Comparison of ENCODE assay signal across 9 cellular contexts in genomic region chr9:129079829-129080228, GRCh38. TPM values are rescaled to one million over a fixed set of nuclear protein-coding genes. Genes with fewer than 3 reads are reported as not detected.
A peak's percentile ranks its signal among the peaks of the same experiment; 100 is the strongest.
DNase-seq lines count a peak whose midpoint lies in the region; ATAC-seq and TF ChIP-seq lines count a peak whose summit lies in the region.
"Had no signal": no experiment of that assay in that cellular context is flagged by ENCODE, and none has a peak within 500 bp of the region (broad histone marks: within the 10 kb centered on the region; RNA-seq: fewer than 3 reads in every experiment).

No MANE protein-coding gene starts in this region.

- H3K4me1 Mint-ChIP-seq in stimulated activated effector memory CD8-positive, alpha-beta T cell treated with anti-CD3 and anti-CD28 coated beads, Interleukin-12 subunit alpha, Interleukin-12 subunit beta, amount 100 ng/mL, for 72 hours = peaks cover 31% of the 10 kb centered on the region

- ATAC-seq in SK-N-SH treated with all-trans-retinoic acid at 6 μM for 48 hours (no peak), GM19463 (IDR thresholded peaks at IDR 0.05; ENCODE audit: unreplicated experiment) (no peak)
- no peak for ATAC-seq in stimulated activated effector memory CD8-positive, alpha-beta T cell treated with anti-CD3 and anti-CD28 coated beads, Interleukin-12 subunit alpha, Interleukin-12 subunit beta, amount 100 ng/mL, for 72 hours

- peak overlapping the region; percentile 99 for H2AFZ ChIP-seq in SK-N-SH (ENCODE audit: low read depth)

- peak overlapping the region; percentile 91 for H3K27ac Mint-ChIP-seq in stimulated activated effector memory CD8-positive, alpha-beta T cell treated with anti-CD3 and anti-CD28 coated beads, Interleukin-12 subunit alpha, Interleukin-12 subunit beta, amount 100 ng/mL, for 72 hours

- TF ChIP-seq EP300 in SK-N-SH (IDR thresholded peaks at IDR 0.05; ENCODE audit: borderline replicate concordance in 1 of 2, low read depth in 1 of 2, low read length in 1 of 2) = no peak

- POLR2A ChIA-PET in SK-N-SH (lab: Yijun Ruan, JAX) = interaction anchor here (1.6 kb wide), 1 partner anchor 12 kb away, joined by 6 read pairs; no protein-coding TSS in a partner anchor

- TF ChIP-seq CTCF in SK-N-SH (IDR thresholded peaks at IDR 0.05) = no peak
- TF ChIP-seq CTCF in WI38 (IDR thresholded peaks at IDR 0.05; ENCODE audit: low read depth, low read length) = no peak

- H3K27ac ChIP-seq in SK-N-SH (ENCODE audit: low read depth in 2 of 2, low read length in 1 of 2) = no peak overlapping the region
- no peak overlapping the region for H3K27ac ChIP-seq in iPS DF 6.9 (ENCODE audit: low read length)

- CTCF ChIA-PET in SK-N-SH (lab: Yijun Ruan, JAX) = no interaction called here

- no peaks in the 10 kb centered on the region for H3K9me2 ChIP-seq in SK-N-SH

- no peaks in the 10 kb centered on the region for H3K9me3 Mint-ChIP-seq in stimulated activated effector memory CD8-positive, alpha-beta T cell treated with anti-CD3 and anti-CD28 coated beads, Interleukin-12 subunit alpha, Interleukin-12 subunit beta, amount 100 ng/mL, for 72 hours

- H3K4me3 ChIP-seq in SK-N-SH (ENCODE audit: low read depth in 2 of 2, low read length in 1 of 2) (peak overlapping the region; percentile 75 to 78), WI38 (ENCODE audit: low read depth, low read length) (peak overlapping the region; percentile 83; the same call in 1 of the 2 replicates), iPS DF 6.9 (ENCODE audit: low read length) (peak overlapping the region; percentile 85; the same call in 1 of the 2 replicates)

- H3K36me3 ChIP-seq in SK-N-SH (replicated peaks in 1 of 2; ENCODE audit: control insufficient read depth in 1 of 2, insufficient read depth in 2 of 2, low read length in 1 of 2) (peaks cover 0 to 2% of the 10 kb centered on the region in 2 experiments), iPS DF 6.9 (ENCODE audit: control insufficient read depth, insufficient read depth, low read length) (no peaks in the 10 kb centered on the region)

- H3K9ac ChIP-seq in SK-N-SH = 0 out of 2 replicates have a peak overlapping the region, but pooled peaks have one; percentile 47

- no peaks in the 10 kb centered on the region for H4K20me1 ChIP-seq in SK-N-SH (ENCODE audit: insufficient read depth)

- H3F3A ChIP-seq in SK-N-SH (replicated peaks; ENCODE audit: insufficient read depth) = no peaks in the 10 kb centered on the region

- 77% methylated on average over 13 of the region's 13 CpGs for WGBS in SK-N-SH (ENCODE audit: low lambda C conversion rate)
- WGBS in iPS DF 6.9 (ENCODE audit: insufficient coverage, insufficient read length) = no CpG with 5 or more reads among the region's 13 CpGs

- H3K27me3 ChIP-seq in SK-N-SH (ENCODE audit: insufficient read depth) = no peaks in the 10 kb centered on the region
- H3K27me3 ChIP-seq in iPS DF 6.9 (ENCODE audit: control insufficient read depth, insufficient read depth, low read length) = no peaks in the 10 kb centered on the region

- H3K4me1 ChIP-seq in SK-N-SH (ENCODE audit: control insufficient read depth in 1 of 2, insufficient read depth in 2 of 2, low read depth in 1 of 2, low read length in 1 of 2) = peaks cover 9 to 21% of the 10 kb centered on the region in 2 experiments; a peak in 2 of 4 replicates
- no peaks in the 10 kb centered on the region for H3K4me1 ChIP-seq in iPS DF 6.9 (ENCODE audit: control insufficient read depth, insufficient read depth, low read length)

- DNase-seq in SK-N-SH (no peak), iPS DF 6.9 (ENCODE audit: low read depth, low spot score) (no peak), cerebellar cortex (ENCODE audit: low spot score) (no peak), GM19240 (ENCODE audit: insufficient read length, low spot score) (no peak)
- DNase-seq in stimulated activated effector memory CD8-positive, alpha-beta T cell treated with anti-CD3 and anti-CD28 coated beads, Interleukin-12 subunit alpha, Interleukin-12 subunit beta, amount 100 ng/mL, for 72 hours (ENCODE audit: low spot score in 2 of 2) = no peak

- peak overlapping the region; percentile 86 for H3K4me3 Mint-ChIP-seq in stimulated activated effector memory CD8-positive, alpha-beta T cell treated with anti-CD3 and anti-CD28 coated beads, Interleukin-12 subunit alpha, Interleukin-12 subunit beta, amount 100 ng/mL, for 72 hours

- H3K36me3 Mint-ChIP-seq in stimulated activated effector memory CD8-positive, alpha-beta T cell treated with anti-CD3 and anti-CD28 coated beads, Interleukin-12 subunit alpha, Interleukin-12 subunit beta, amount 100 ng/mL, for 72 hours = peaks cover 31% of the 10 kb centered on the region

- H3K9me3 ChIP-seq in SK-N-SH = no peaks in the 10 kb centered on the region
- H3K9me3 ChIP-seq in iPS DF 6.9 (ENCODE audit: control insufficient read depth, insufficient read depth, low read length) = no peaks in the 10 kb centered on the region
- H3K9me3 ChIP-seq: mucosa of descending colon had no signal

- TF ChIP-seq RAD21 in SK-N-SH (IDR thresholded peaks at IDR 0.05; ENCODE audit: low read length) = no peak

- peak overlapping the region; percentile 93 for H3K4me2 ChIP-seq in SK-N-SH

- peaks cover 18% of the 10 kb centered on the region for H3K79me2 ChIP-seq in SK-N-SH (ENCODE audit: insufficient read depth)

TF ChIP-seq in SK-N-SH, 30 proteins besides CTCF, POLR2A, EP300 and RAD21:
- TF ChIP-seq FOXM1 (IDR thresholded peaks at IDR 0.05; ENCODE audit: low read depth) (no peak), FOSL2 (IDR thresholded peaks at IDR 0.05; ENCODE audit: borderline replicate concordance, low read depth) (no peak), RCOR1 (IDR thresholded peaks at IDR 0.05; ENCODE audit: low read length) (no peak), MAX (IDR thresholded peaks at IDR 0.05; ENCODE audit: low read depth) (no peak), TAF1 (IDR thresholded peaks at IDR 0.05; ENCODE audit: borderline replicate concordance, low read depth, low read length) (no peak)
- TF ChIP-seq, protein P1, sequence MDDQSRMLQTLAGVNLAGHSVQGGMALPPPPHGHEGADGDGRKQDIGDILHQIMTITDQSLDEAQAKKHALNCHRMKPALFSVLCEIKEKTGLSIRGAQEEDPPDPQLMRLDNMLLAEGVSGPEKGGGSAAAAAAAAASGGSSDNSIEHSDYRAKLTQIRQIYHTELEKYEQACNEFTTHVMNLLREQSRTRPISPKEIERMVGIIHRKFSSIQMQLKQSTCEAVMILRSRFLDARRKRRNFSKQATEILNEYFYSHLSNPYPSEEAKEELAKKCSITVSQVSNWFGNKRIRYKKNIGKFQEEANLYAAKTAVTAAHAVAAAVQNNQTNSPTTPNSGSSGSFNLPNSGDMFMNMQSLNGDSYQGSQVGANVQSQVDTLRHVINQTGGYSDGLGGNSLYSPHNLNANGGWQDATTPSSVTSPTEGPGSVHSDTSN (IDR thresholded peaks at IDR 0.05) = no peak

TF ChIP-seq in SK-N-SH treated with all-trans-retinoic acid at 6 μM for 48 hours, 23 proteins besides CTCF, POLR2A, EP300 and RAD21:
- TF ChIP-seq ZFP30 (CRISPR knock-in tag; IDR thresholded peaks at IDR 0.05) (no peak), ISL1 (CRISPR knock-in tag; IDR thresholded peaks at IDR 0.05) (no peak), ESRRG (CRISPR knock-in tag; IDR thresholded peaks at IDR 0.05) (no peak), ZNF565 (CRISPR knock-in tag; conservative IDR thresholded peaks at IDR 0.05; ENCODE audit: low read depth) (no peak), GLIS3 (CRISPR knock-in tag; IDR thresholded peaks at IDR 0.05) (no peak), ZC3H10 (CRISPR knock-in tag; IDR thresholded peaks at IDR 0.05) (no peak)
- TF ChIP-seq, protein P2, sequence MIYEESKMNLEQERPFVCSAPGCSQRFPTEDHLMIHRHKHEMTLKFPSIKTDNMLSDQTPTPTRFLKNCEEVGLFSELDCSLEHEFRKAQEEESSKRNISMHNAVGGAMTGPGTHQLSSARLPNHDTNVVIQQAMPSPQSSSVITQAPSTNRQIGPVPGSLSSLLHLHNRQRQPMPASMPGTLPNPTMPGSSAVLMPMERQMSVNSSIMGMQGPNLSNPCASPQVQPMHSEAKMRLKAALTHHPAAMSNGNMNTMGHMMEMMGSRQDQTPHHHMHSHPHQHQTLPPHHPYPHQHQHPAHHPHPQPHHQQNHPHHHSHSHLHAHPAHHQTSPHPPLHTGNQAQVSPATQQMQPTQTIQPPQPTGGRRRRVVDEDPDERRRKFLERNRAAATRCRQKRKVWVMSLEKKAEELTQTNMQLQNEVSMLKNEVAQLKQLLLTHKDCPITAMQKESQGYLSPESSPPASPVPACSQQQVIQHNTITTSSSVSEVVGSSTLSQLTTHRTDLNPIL (CRISPR knock-in tag; IDR thresholded peaks at IDR 0.05; ENCODE audit: low read depth) = no peak

RNA-seq across cellular contexts. Expression of gene DOLPP1, which starts 1.1 kb away (rescaled TPM):
- 19.9 and 20.4 TPM in 2 replicates for polyA plus RNA-seq in SK-N-SH (2012; rRNA removed)
- 11.7 and 17.0 TPM in 2 replicates for polyA plus RNA-seq in SK-N-SH (2012; cell fraction: cytosol; rRNA removed)
- 20.2 and 29.0 TPM in 2 replicates for polyA plus RNA-seq in SK-N-SH (2012; cell fraction: nucleus; rRNA removed)

RNA-seq across cellular contexts. Expression of gene CRAT, which starts 30.8 kb away (rescaled TPM):
- polyA plus RNA-seq in SK-N-SH (2012; rRNA removed) = 29.7 and 44.5 TPM in 2 replicates
- 20.8 and 32.9 TPM in 2 replicates for polyA plus RNA-seq in SK-N-SH (2012; cell fraction: cytosol; rRNA removed)
- 59.3 and 67.2 TPM in 2 replicates for polyA plus RNA-seq in SK-N-SH (2012; cell fraction: nucleus; rRNA removed)

RNA-seq across cellular contexts. Expression of gene PTPA, which starts 31.4 kb away (rescaled TPM):
- polyA plus RNA-seq in SK-N-SH (2012; rRNA removed) = 130 and 149 TPM in 2 replicates
- 92.2 and 118 TPM in 2 replicates for polyA plus RNA-seq in SK-N-SH (2012; cell fraction: cytosol; rRNA removed)
- polyA plus RNA-seq in SK-N-SH (2012; cell fraction: nucleus; rRNA removed) = 127 and 164 TPM in 2 replicates

RNA-seq across cellular contexts. Expression of gene MIGA2, which starts 43.4 kb away (rescaled TPM):
- 21.2 and 26.4 TPM in 2 replicates for polyA plus RNA-seq in SK-N-SH (2012; rRNA removed)
- 6.0 and 9.9 TPM in 2 replicates for polyA plus RNA-seq in SK-N-SH (2012; cell fraction: cytosol; rRNA removed)
- polyA plus RNA-seq in SK-N-SH (2012; cell fraction: nucleus; rRNA removed) = 104 and 119 TPM in 2 replicates

RNA-seq across cellular contexts. Expression of gene SH3GLB2, which starts 51.7 kb away (rescaled TPM):
- 94.4 and 111 TPM in 2 replicates for polyA plus RNA-seq in SK-N-SH (2012; rRNA removed)
- polyA plus RNA-seq in SK-N-SH (2012; cell fraction: cytosol; rRNA removed) = 24.8 and 39.7 TPM in 2 replicates
- polyA plus RNA-seq in SK-N-SH (2012; cell fraction: nucleus; rRNA removed) = 624 and 677 TPM in 2 replicates
